ENCODE assay signal across 20 cellular contexts in the genomic region with DNA sequence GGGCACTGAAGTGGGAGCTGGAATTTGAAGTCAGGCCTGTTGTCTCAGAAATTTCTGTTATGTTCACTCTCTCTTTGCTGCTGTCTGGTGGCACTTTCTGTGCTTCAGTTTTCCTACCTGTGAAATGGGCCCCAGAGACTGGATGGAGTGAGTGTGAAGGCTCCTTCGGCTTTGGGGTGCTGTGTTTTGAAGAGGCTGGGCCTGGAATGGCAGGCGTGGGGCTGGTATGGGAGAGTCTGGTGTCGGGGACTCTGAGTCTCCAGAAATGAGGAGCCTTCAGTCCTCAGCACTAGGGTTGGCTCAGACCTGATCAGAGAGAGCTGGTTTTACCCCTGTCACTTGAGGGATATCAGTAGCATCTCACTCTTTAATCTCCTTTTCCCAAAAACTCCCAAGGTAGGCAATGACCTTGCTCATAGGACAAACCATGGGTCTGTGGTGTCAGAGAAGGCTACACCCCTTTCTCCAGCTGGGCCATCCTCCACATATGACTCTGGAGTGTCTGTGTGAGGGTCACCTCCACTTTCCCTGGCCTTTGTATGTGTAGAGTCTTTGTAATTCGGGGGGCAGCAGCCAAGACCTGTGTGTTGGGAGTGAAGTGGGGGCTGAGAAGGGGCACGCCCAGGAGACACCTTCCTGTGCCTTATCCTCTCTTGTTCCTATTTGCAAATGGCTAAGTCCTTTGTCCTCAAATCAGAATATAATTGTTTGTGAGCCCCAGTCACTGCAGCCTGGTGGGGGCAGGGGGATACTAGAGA.
A peak's percentile ranks its signal among the peaks of the same experiment; 100 is the strongest.
DNase-seq lines count a peak whose midpoint lies in the region; ATAC-seq and TF ChIP-seq lines count a peak whose summit lies in the region.
"Had no signal": no experiment of that assay in that cellular context is flagged by ENCODE, and none has a peak within 500 bp of the region (broad histone marks: within the 10 kb centered on the region; RNA-seq: fewer than 3 reads in every experiment).

No MANE protein-coding gene starts in this region.

- WGBS in suprapubic skin, result 82% methylated on average over 5 of the region's 5 CpGs

- H3K4me3 ChIP-seq in RWPE2 (ENCODE audit: severe bottlenecking) (no peak overlapping the region), coronary artery (no peak overlapping the region), suprapubic skin (no peak overlapping the region)
- H3K4me3 ChIP-seq: SJSA1 had no signal

- TF ChIP-seq POLR2A in suprapubic skin (IDR thresholded peaks at IDR 0.05), result no peak

- H3K36me3 ChIP-seq in RWPE2 (ENCODE audit: low read depth) (no peaks in the 10 kb centered on the region), suprapubic skin (no peaks in the 10 kb centered on the region)
- H3K36me3 ChIP-seq: SJSA1 had no signal

- TF ChIP-seq CTCF in RWPE2 (IDR thresholded peaks at IDR 0.05; ENCODE audit: poor library complexity, severe bottlenecking) (no peak), coronary artery (IDR thresholded peaks at IDR 0.05) (no peak), neural crest cell (conservative IDR thresholded peaks at IDR 0.05) (no peak), suprapubic skin (IDR thresholded peaks at IDR 0.05) (no peak)

- H3K9me3 ChIP-seq in RWPE2 (ENCODE audit: severe bottlenecking), result no peaks in the 10 kb centered on the region
- H3K9me3 ChIP-seq in suprapubic skin, result no peaks in the 10 kb centered on the region
- H3K9me3 ChIP-seq in T-helper 17 cell (ENCODE audit: control insufficient read depth, low read length, poor library complexity, severe bottlenecking), result no peaks in the 10 kb centered on the region

- H3K27ac ChIP-seq in RWPE2 (ENCODE audit: poor library complexity, severe bottlenecking) (no peak overlapping the region), coronary artery (no peak overlapping the region), suprapubic skin (no peak overlapping the region)
- H3K27ac ChIP-seq: SJSA1 had no signal

- no peaks in the 10 kb centered on the region for H3K4me1 Mint-ChIP-seq in neural crest cell
- peaks cover 5% of the 10 kb centered on the region for H3K4me1 Mint-ChIP-seq in T-helper 17 cell
- H3K4me1 Mint-ChIP-seq: CD14-positive monocyte had no signal

- H3K4me1 ChIP-seq in RWPE2 (ENCODE audit: insufficient read depth, poor library complexity, severe bottlenecking) (no peaks in the 10 kb centered on the region), suprapubic skin (no peaks in the 10 kb centered on the region)
- H3K4me1 ChIP-seq: SJSA1 had no signal

- H3K36me3 Mint-ChIP-seq in neural crest cell (ENCODE audit: low read depth) (no peaks in the 10 kb centered on the region), T-helper 17 cell (ENCODE audit: low read depth) (no peaks in the 10 kb centered on the region)
- H3K36me3 Mint-ChIP-seq: CD14-positive monocyte had no signal

- H3K27ac Mint-ChIP-seq in neural crest cell (ENCODE audit: unreplicated experiment), result peak overlapping the region; percentile 62
- H3K27ac Mint-ChIP-seq in T-helper 17 cell, result no peak overlapping the region

- H3K4me3 Mint-ChIP-seq in neural crest cell, result no peak overlapping the region
- H3K4me3 Mint-ChIP-seq in T-helper 17 cell, result no peak overlapping the region
- H3K4me3 Mint-ChIP-seq: CD14-positive monocyte had no signal

- no peak for ATAC-seq in RWPE2 (ENCODE audit: low read depth)
- no peak for ATAC-seq in GM19351 (IDR thresholded peaks at IDR 0.05; ENCODE audit: unreplicated experiment)
- no peak for ATAC-seq in T-helper 17 cell
- ATAC-seq: HCT116, Panc1 had no signal

- no peak for TF ChIP-seq EP300 in suprapubic skin (IDR thresholded peaks at IDR 0.05)

- no peaks in the 10 kb centered on the region for H3K9me3 Mint-ChIP-seq in neural crest cell

- DNase-seq in RWPE2 (ENCODE audit: low spot score), result peak; percentile 12
- peak; percentile 35 for DNase-seq in coronary artery (ENCODE audit: low spot score)
- no peak for DNase-seq in neural crest cell (ENCODE audit: low read depth, low spot score)
- DNase-seq in suprapubic skin (ENCODE audit: low spot score in 2 of 2), result peak; percentile 28 to 55
- DNase-seq in SHP77 (lab: John Stamatoyannopoulos, UW), result no peak
- DNase-seq in T-helper 17 cell, result no peak
- DNase-seq: ACHN, GOT3, KG1, NCI-H1092 treated with DMSO at 0.1 percent for 48 hours, NCI-H146, NCI-H2029, NCI-H2171, NCI-H345, NCI-H524 treated with DMSO at 0.1 percent for 48 hours had no signal

- H3K27me3 Mint-ChIP-seq in neural crest cell (ENCODE audit: low read depth) (peaks cover 29% of the 10 kb centered on the region), T-helper 17 cell (peaks cover 45% of the 10 kb centered on the region)

- no peaks in the 10 kb centered on the region for H3K27me3 ChIP-seq in RWPE2 (ENCODE audit: insufficient read depth, poor library complexity, severe bottlenecking)
- H3K27me3 ChIP-seq in suprapubic skin, result peaks cover 45% of the 10 kb centered on the region

Comparison
In these comparisons a context has a peak if more than half of its experiments do, and no peak if none do; other contexts are left out.
1. DNase-seq: peak in RWPE2 (single experiment), coronary artery (single experiment) and suprapubic skin (2 of 2); none in neural crest cell (single experiment), SHP77 (0 of 2) and T-helper 17 cell (0 of 3).